1 cellular context compared by ENCODE assay signal in genomic region chr6:157756708-157757429, GRCh38.
TF ChIP-seq lines count a peak whose summit lies in the region.

No MANE protein-coding gene starts in this region.

TF ChIP-seq in HepG2, 621 proteins besides CTCF, POLR2A, EP300 and RAD21 (continued from another document and continues in another):
- TF ChIP-seq REST (IDR thresholded peaks at IDR 0.05; ENCODE audit: borderline replicate concordance in 1 of 2, low read depth in 1 of 2, low read length in 2 of 2): no peak
- peak; percentile 56; the same call in 1 of the 2 replicates for TF ChIP-seq ZNF3 (CRISPR knock-in tag; IDR thresholded peaks at IDR 0.05)
- no peak for TF ChIP-seq ZFP37 (CRISPR knock-in tag; IDR thresholded peaks at IDR 0.05; ENCODE audit: borderline replicate concordance)
- TF ChIP-seq DBP (CRISPR knock-in tag; IDR thresholded peaks at IDR 0.05; ENCODE audit: not compliant biosample characterization): no peak
- TF ChIP-seq ZNF580 (CRISPR knock-in tag; IDR thresholded peaks at IDR 0.05; ENCODE audit: borderline replicate concordance, low read depth): peak; percentile 69; the same call in 1 of the 2 replicates
- peak; percentile 88 to 91 for TF ChIP-seq HMGXB4 (CRISPR knock-in tag; IDR thresholded peaks at IDR 0.05; ENCODE audit: borderline replicate concordance in 1 of 2, low read depth in 1 of 2)
- 0 out of 2 replicates have a peak, but pooled peaks have one; percentile 35 for TF ChIP-seq ZFP90 (CRISPR knock-in tag; IDR thresholded peaks at IDR 0.05; ENCODE audit: borderline replicate concordance)
- TF ChIP-seq GABPB1 (CRISPR knock-in tag; IDR thresholded peaks at IDR 0.05): peak; percentile 22; the same call in 1 of the 2 replicates
- no peak for TF ChIP-seq ZC3H4 (CRISPR knock-in tag; IDR thresholded peaks at IDR 0.05; ENCODE audit: borderline replicate concordance)
- TF ChIP-seq ZBTB1 (CRISPR knock-in tag; IDR thresholded peaks at IDR 0.05; ENCODE audit: borderline replicate concordance): no peak
- peak; percentile 36; the same call in 1 of the 2 replicates for TF ChIP-seq PITX1 (CRISPR knock-in tag; IDR thresholded peaks at IDR 0.05)
- no peak for TF ChIP-seq KLF15 (CRISPR knock-in tag; IDR thresholded peaks at IDR 0.05; ENCODE audit: borderline replicate concordance)
- TF ChIP-seq TRIM24 (CRISPR knock-in tag; IDR thresholded peaks at IDR 0.05): no peak
- no peak for TF ChIP-seq GABPA (IDR thresholded peaks at IDR 0.05; ENCODE audit: low read depth, low read length)
- peak; percentile 21; the same call in 1 of the 2 replicates for TF ChIP-seq GABPA (CRISPR knock-in tag; IDR thresholded peaks at IDR 0.05; ENCODE audit: low read depth)
- TF ChIP-seq ZBTB26 (CRISPR knock-in tag; IDR thresholded peaks at IDR 0.05; ENCODE audit: borderline replicate concordance): peak; percentile 61; the same call in 1 of the 2 replicates
- TF ChIP-seq XRCC5 (optimal IDR thresholded peaks at IDR 0.05; ENCODE audit: low read length): peak; percentile 94
- TF ChIP-seq PHF8 (CRISPR knock-in tag; IDR thresholded peaks at IDR 0.05): no peak
- no peak for TF ChIP-seq LBX2 (CRISPR knock-in tag; IDR thresholded peaks at IDR 0.05; ENCODE audit: borderline replicate concordance)
- TF ChIP-seq, protein P1, sequence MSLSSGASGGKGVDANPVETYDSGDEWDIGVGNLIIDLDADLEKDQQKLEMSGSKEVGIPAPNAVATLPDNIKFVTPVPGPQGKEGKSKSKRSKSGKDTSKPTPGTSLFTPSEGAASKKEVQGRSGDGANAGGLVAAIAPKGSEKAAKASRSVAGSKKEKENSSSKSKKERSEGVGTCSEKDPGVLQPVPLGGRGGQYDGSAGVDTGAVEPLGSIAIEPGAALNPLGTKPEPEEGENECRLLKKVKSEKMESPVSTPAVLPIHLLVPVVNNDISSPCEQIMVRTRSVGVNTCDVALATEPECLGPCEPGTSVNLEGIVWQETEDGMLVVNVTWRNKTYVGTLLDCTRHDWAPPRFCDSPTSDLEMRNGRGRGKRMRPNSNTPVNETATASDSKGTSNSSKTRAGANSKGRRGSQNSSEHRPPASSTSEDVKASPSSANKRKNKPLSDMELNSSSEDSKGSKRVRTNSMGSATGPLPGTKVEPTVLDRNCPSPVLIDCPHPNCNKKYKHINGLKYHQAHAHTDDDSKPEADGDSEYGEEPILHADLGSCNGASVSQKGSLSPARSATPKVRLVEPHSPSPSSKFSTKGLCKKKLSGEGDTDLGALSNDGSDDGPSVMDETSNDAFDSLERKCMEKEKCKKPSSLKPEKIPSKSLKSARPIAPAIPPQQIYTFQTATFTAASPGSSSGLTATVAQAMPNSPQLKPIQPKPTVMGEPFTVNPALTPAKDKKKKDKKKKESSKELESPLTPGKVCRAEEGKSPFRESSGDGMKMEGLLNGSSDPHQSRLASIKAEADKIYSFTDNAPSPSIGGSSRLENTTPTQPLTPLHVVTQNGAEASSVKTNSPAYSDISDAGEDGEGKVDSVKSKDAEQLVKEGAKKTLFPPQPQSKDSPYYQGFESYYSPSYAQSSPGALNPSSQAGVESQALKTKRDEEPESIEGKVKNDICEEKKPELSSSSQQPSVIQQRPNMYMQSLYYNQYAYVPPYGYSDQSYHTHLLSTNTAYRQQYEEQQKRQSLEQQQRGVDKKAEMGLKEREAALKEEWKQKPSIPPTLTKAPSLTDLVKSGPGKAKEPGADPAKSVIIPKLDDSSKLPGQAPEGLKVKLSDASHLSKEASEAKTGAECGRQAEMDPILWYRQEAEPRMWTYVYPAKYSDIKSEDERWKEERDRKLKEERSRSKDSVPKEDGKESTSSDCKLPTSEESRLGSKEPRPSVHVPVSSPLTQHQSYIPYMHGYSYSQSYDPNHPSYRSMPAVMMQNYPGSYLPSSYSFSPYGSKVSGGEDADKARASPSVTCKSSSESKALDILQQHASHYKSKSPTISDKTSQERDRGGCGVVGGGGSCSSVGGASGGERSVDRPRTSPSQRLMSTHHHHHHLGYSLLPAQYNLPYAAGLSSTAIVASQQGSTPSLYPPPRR (CRISPR knock-in tag; IDR thresholded peaks at IDR 0.05; ENCODE audit: borderline replicate concordance): peak; percentile 30; the same call in 1 of the 2 replicates
- TF ChIP-seq, protein P2, sequence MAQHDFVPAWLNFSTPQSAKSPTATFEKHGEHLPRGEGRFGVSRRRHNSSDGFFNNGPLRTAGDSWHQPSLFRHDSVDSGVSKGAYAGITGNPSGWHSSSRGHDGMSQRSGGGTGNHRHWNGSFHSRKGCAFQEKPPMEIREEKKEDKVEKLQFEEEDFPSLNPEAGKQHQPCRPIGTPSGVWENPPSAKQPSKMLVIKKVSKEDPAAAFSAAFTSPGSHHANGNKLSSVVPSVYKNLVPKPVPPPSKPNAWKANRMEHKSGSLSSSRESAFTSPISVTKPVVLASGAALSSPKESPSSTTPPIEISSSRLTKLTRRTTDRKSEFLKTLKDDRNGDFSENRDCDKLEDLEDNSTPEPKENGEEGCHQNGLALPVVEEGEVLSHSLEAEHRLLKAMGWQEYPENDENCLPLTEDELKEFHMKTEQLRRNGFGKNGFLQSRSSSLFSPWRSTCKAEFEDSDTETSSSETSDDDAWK (CRISPR knock-in tag; IDR thresholded peaks at IDR 0.05): no peak
- TF ChIP-seq SNAPC2 (CRISPR knock-in tag; IDR thresholded peaks at IDR 0.05): 0 out of 2 replicates have a peak, but pooled peaks have one; percentile 31
- no peak for TF ChIP-seq ZSCAN12 (CRISPR knock-in tag; IDR thresholded peaks at IDR 0.05)
- no peak for TF ChIP-seq ZNF496 (CRISPR knock-in tag; IDR thresholded peaks at IDR 0.05; ENCODE audit: insufficient replicate concordance)
- TF ChIP-seq ZNF619 (CRISPR knock-in tag; IDR thresholded peaks at IDR 0.05): 0 out of 2 replicates have a peak, but pooled peaks have one; percentile 26
- TF ChIP-seq, protein P3, sequence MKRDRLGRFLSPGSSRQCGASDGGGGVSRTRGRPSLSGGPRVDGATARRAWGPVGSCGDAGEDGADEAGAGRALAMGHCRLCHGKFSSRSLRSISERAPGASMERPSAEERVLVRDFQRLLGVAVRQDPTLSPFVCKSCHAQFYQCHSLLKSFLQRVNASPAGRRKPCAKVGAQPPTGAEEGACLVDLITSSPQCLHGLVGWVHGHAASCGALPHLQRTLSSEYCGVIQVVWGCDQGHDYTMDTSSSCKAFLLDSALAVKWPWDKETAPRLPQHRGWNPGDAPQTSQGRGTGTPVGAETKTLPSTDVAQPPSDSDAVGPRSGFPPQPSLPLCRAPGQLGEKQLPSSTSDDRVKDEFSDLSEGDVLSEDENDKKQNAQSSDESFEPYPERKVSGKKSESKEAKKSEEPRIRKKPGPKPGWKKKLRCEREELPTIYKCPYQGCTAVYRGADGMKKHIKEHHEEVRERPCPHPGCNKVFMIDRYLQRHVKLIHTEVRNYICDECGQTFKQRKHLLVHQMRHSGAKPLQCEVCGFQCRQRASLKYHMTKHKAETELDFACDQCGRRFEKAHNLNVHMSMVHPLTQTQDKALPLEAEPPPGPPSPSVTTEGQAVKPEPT (CRISPR knock-in tag; IDR thresholded peaks at IDR 0.05; ENCODE audit: low read depth): no peak
- TF ChIP-seq SP140L (CRISPR knock-in tag; IDR thresholded peaks at IDR 0.05; ENCODE audit: borderline replicate concordance): peak; percentile 90; the same call in 1 of the 2 replicates
- no peak for TF ChIP-seq PCBP1 (IDR thresholded peaks at IDR 0.05; ENCODE audit: borderline replicate concordance, low read depth, low read length)
- TF ChIP-seq CBX5 (CRISPR knock-in tag; IDR thresholded peaks at IDR 0.05; ENCODE audit: borderline replicate concordance): 0 out of 2 replicates have a peak, but pooled peaks have one; percentile 46
- 0 out of 2 replicates have a peak, but pooled peaks have one; percentile 57 for TF ChIP-seq ZSCAN29 (CRISPR knock-in tag; conservative IDR thresholded peaks at IDR 0.05)
- TF ChIP-seq HDAC2 (CRISPR knock-in tag; IDR thresholded peaks at IDR 0.05): peak; percentile 62
- TF ChIP-seq ZNF337 (CRISPR knock-in tag; IDR thresholded peaks at IDR 0.05; ENCODE audit: borderline replicate concordance, low read depth): no peak
- peak; percentile 86 for TF ChIP-seq ZNF331 (CRISPR knock-in tag; IDR thresholded peaks at IDR 0.05)
- TF ChIP-seq, protein P4, sequence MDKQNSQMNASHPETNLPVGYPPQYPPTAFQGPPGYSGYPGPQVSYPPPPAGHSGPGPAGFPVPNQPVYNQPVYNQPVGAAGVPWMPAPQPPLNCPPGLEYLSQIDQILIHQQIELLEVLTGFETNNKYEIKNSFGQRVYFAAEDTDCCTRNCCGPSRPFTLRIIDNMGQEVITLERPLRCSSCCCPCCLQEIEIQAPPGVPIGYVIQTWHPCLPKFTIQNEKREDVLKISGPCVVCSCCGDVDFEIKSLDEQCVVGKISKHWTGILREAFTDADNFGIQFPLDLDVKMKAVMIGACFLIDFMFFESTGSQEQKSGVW (CRISPR knock-in tag; IDR thresholded peaks at IDR 0.05; ENCODE audit: borderline replicate concordance): no peak
- no peak; the same call in 1 of the 2 replicates for TF ChIP-seq ZNF281 (CRISPR knock-in tag; IDR thresholded peaks at IDR 0.05; ENCODE audit: borderline replicate concordance)
- TF ChIP-seq NR3C1 (CRISPR knock-in tag; IDR thresholded peaks at IDR 0.05): no peak
- no peak for TF ChIP-seq KMT2A (CRISPR knock-in tag; IDR thresholded peaks at IDR 0.05)
